In genomic region chr1:118987431-118988185, GRCh38 we compare ENCODE assay signal across 8 cellular contexts. TPM values are rescaled to one million over a fixed set of nuclear protein-coding genes. Genes with fewer than 3 reads are reported as not detected.
DNase-seq lines count a peak whose midpoint lies in the region; ATAC-seq and FAIRE-seq lines count a peak whose summit lies in the region.

No MANE protein-coding gene starts in this region.

- ATAC-seq in Right ventricle myocardium inferior: peak; percentile 71
- peak; percentile 28 for ATAC-seq in left lobe of liver

- H3K27me3 ChIP-seq in HAP-1 (ENCODE audit: low read depth): no peaks in the 10 kb centered on the region

- intact Hi-C loops in Right ventricle myocardium inferior (cut with DNase I): no loop called here
- intact Hi-C loops in cardiac septum (cut with DNase I): no loop called here

- DNase-seq in Right ventricle myocardium inferior (ENCODE audit: missing footprints): no peak
- no peak for DNase-seq in cardiac septum (ENCODE audit: low spot score)
- DNase-seq in astrocyte of the hippocampus (ENCODE audit: low read depth, low spot score): peak; percentile 40
- DNase-seq in left lobe of liver (ENCODE audit: low spot score): no peak
- peak; percentile 78 for DNase-seq in urothelium cell line (ENCODE audit: low spot score)
- no peak for DNase-seq in activated CD4-positive, CD25-positive, alpha-beta regulatory T cell (lab: John Stamatoyannopoulos, UW)
- DNase-seq in NOMO-1 treated with dmso at 0.1 percent for 144 hours (lab: John Stamatoyannopoulos, UW; ENCODE audit: unreplicated experiment): no peak
- no peak for DNase-seq in HAP-1 (ENCODE audit: low spot score in 2 of 2)

- no peak overlapping the region for H3K4me3 ChIP-seq in HAP-1

- in situ Hi-C loops in HAP-1 (cut with MboI; ENCODE audit: low sequenced_read_pairs): loop anchor here (10.0 kb wide), 1 partner anchor 1113 kb away; no protein-coding TSS in a partner anchor

- H3K36me3 ChIP-seq in HAP-1 (replicated peaks): no peaks in the 10 kb centered on the region

- H3K4me1 ChIP-seq in HAP-1: no peaks in the 10 kb centered on the region

- no peaks in the 10 kb centered on the region; the same call in 1 of the 2 replicates for H3K9me3 ChIP-seq in HAP-1

- peak; percentile 9 for FAIRE-seq in urothelium cell line (lab: Jason Lieb, UNC)

RNA-seq across cellular contexts. Expression of gene TBX15, which starts 0.5 kb away (rescaled TPM):
- total RNA-seq in Right ventricle myocardium inferior: 0.43 TPM
- total RNA-seq in cardiac septum: 1.1 TPM
- total RNA-seq in left lobe of liver: 15.0 TPM

Comparison
In these comparisons a context has a peak if more than half of its experiments do, and no peak if none do; other contexts are left out.
1. DNase-seq: peak in astrocyte of the hippocampus (single experiment) and urothelium cell line (single experiment); none in Right ventricle myocardium inferior (single experiment), cardiac septum (single experiment), left lobe of liver (single experiment), activated CD4-positive, CD25-positive, alpha-beta regulatory T cell (0 of 4), NOMO-1 treated with dmso at 0.1 percent for 144 hours (single experiment) and HAP-1 (0 of 2).